Comparison of ENCODE assay signal across 21 cellular contexts in the genomic region with DNA sequence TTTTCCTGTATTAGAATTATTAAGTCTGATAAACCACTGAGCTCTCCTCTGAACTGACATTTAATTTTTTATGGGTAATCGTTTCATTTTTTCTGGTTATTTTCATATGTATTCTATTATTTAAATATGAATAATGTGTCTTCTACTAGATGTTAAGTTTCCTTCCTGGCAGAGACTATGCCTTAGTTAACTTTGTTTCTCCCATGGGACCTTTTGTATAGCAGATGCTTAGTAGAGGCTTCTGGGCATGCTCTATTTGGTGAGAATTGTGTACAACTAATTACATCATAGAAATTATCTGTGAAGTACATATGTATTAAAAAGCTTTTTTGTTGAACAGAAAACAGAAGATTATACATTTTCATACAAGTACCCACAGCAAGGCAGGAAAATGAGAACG.
"Had no signal": no experiment of that assay in that cellular context is flagged by ENCODE, and none has a peak within 500 bp of the region (broad histone marks: within the 10 kb centered on the region; RNA-seq: fewer than 3 reads in every experiment).

No MANE protein-coding gene starts in this region.

- H3K4me2 ChIP-seq: hepatocyte had no signal

- ATAC-seq: activated naive CD4-positive, alpha-beta T cell treated with anti-CD3 and anti-CD28 coated beads, Interleukin-2, amount 50 U/mL, for 72 hours; foreskin keratinocyte; left cardiac atrium; lower lobe of right lung; natural killer cell treated with Interleukin-12 subunit alpha and Interleukin-12 subunit beta and Interleukin-15 and Interleukin-18, amount 100 ng/mL, for 72 hours; sciatic nerve; stimulated activated effector memory CD8-positive, alpha-beta T cell treated with anti-CD3 and anti-CD28 coated beads, Interleukin-12 subunit alpha, Interleukin-12 subunit beta, amount 100 ng/mL, for 72 hours had no signal

- H3K27me3 ChIP-seq: adrenal gland, breast epithelium, foreskin keratinocyte, hepatocyte, neutrophil, stomach, vagina had no signal

- H3K9me3 ChIP-seq: adrenal gland, breast epithelium, lower lobe of right lung, neutrophil, stomach, vagina had no signal

- H3K4me1 ChIP-seq: adrenal gland, breast epithelium, foreskin keratinocyte, lower lobe of right lung, stomach, vagina had no signal

- H3K27ac ChIP-seq: adrenal gland, breast epithelium, foreskin keratinocyte, hepatocyte, lower lobe of right lung, neutrophil, stomach, vagina, WERI-Rb-1 had no signal

- H2AFZ ChIP-seq: hepatocyte had no signal

- H3K36me3 ChIP-seq: breast epithelium, WERI-Rb-1 had no signal

- DNase-seq: activated CD4-positive, alpha-beta T cell treated with anti-CD3 and anti-CD28 coated beads, Interleukin-2, amount 50 U/mL, for 4 hours; activated gamma-delta T cell treated with Interleukin-2 at 50 U/mL for 16 hours; adrenal gland; cerebellar nuclear complex; cortex of kidney; effector CD4-positive, alpha-beta T cell; foreskin keratinocyte; left cardiac atrium; lower lobe of right lung; stimulated activated CD4-positive, alpha-beta T cell treated with anti-CD3 and anti-CD28 coated beads, Interleukin-4, amount 100 ng/mL, for 24 hours; stomach; trophoblast cell; WERI-Rb-1 had no signal

- H3K4me3 ChIP-seq: adrenal gland, breast epithelium, hepatocyte, lower lobe of right lung, stomach, vagina had no signal

- H3K79me2 ChIP-seq: hepatocyte had no signal
